Comparison of ENCODE assay signal across 9 cellular contexts in the genomic region with DNA sequence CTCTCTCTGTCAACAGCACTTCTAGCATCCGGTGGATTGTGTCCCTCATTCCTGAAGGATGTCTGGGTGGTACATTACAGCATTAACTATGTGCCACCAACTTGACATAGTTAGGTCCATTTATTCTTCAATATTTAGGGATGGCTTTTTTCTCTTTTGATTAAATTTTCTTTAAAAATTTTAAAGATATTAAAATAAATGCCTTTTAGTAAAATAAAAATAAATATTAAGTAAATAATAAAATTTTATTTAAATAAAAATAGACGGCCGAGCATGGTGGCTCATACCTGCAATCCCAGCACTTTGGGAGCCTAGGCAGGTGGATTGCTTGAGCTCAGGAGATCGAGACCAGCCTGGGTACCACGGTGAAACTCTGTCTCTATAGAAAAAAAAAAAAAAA. TPM values are rescaled to one million over a fixed set of nuclear protein-coding genes. Genes with fewer than 3 reads are reported as not detected.
"Had no signal": no experiment of that assay in that cellular context is flagged by ENCODE, and none has a peak within 500 bp of the region (broad histone marks: within the 10 kb centered on the region; RNA-seq: fewer than 3 reads in every experiment).

No MANE protein-coding gene starts in this region.

- H3K4me2 ChIP-seq: KMS-11 had no signal

- H3K4me1 Mint-ChIP-seq: IgD-negative memory B cell had no signal

- H3K27ac ChIP-seq: HL-60, KMS-11 had no signal

- H3K27ac Mint-ChIP-seq: IgD-negative memory B cell had no signal

- ATAC-seq: HepG2 had no signal

- H3K4me3 ChIP-seq: K562 had no signal

- FAIRE-seq: HepG2, HTR-8/SVneo, K562 had no signal

- H3K36me3 Mint-ChIP-seq: IgD-negative memory B cell had no signal

- H3K4me3 Mint-ChIP-seq: IgD-negative memory B cell had no signal

- DNase-seq: IMR-90, KBM-7, KG1 had no signal

RNA-seq across cellular contexts. Expression of gene ANKRD45, which starts 35.5 kb away (rescaled TPM):
- total RNA-seq: HepG2 had no signal
